Comparison of ENCODE assay signal across 8 cellular contexts in the genomic region with DNA sequence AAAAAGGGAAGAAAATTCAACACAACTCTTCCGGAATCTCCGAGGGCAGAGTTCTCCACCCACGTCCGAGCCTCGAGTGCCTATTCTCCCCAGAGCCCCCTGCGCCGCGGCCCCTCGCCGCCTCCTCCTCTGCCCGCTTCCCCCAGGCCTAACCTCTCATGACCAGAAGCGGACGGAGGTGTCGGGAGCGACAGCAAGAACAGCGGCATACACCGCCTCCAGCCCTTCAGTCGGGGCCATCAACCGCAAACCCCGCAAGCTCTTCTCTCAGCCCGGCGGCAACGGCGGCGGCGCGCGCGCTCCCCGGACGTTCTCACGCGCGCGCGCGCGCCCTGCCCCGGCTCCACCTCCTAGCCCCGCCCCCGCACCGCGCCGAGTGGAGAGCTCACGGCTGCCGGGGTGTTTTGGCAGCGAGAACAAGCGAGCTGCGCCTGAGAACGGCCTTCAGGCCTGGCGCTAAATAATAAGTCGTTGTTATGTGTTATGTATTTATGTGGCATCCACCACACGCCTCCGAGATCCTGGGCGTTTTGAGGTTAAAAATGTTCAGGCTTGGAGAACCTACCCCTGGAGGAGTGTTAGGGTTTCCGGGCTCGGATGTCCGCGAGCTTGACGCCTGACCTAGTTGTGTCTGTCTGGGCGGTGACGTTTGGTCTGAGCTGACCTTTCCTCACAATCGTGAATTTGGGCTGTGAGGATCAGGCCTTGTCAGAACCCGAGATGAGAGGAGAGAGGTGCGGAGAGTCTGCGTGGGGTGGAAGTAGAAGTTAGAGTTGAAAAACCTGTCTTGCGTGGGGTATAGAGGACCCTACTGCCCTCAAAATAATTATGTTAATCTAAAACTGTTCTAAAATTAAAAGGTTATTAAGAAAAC. TPM values are rescaled to one million over a fixed set of nuclear protein-coding genes. Genes with fewer than 3 reads are reported as not detected.
A peak's percentile ranks its signal among the peaks of the same experiment; 100 is the strongest.
DNase-seq lines count a peak whose midpoint lies in the region; ATAC-seq and TF ChIP-seq lines count a peak whose summit lies in the region.

A gene with protein sequence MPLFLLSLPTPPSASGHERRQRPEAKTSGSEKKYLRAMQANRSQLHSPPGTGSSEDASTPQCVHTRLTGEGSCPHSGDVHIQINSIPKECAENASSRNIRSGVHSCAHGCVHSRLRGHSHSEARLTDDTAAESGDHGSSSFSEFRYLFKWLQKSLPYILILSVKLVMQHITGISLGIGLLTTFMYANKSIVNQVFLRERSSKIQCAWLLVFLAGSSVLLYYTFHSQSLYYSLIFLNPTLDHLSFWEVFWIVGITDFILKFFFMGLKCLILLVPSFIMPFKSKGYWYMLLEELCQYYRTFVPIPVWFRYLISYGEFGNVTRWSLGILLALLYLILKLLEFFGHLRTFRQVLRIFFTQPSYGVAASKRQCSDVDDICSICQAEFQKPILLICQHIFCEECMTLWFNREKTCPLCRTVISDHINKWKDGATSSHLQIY (minus strand): TSS at position 286 of the 874 bp plus-strand sequence. CDS start 77 bp downstream, at position 209.

- no peaks in the 10 kb centered on the region for H3K79me2 ChIP-seq in OCI-LY3 (ENCODE audit: low read length)

- no peaks in the 10 kb centered on the region for H3K27me3 Mint-ChIP-seq in CD4-positive, CD25-positive, alpha-beta regulatory T cell

- H3K9me3 Mint-ChIP-seq in CD4-positive, CD25-positive, alpha-beta regulatory T cell: no peaks in the 10 kb centered on the region

- peak within 1 kb of the TSS; percentile 83 for H3K27ac ChIP-seq in CD4-positive, CD25-positive, alpha-beta regulatory T cell (ENCODE audit: insufficient read depth, low read length, poor library complexity, severe bottlenecking)
- H3K27ac ChIP-seq in OCI-LY3 (ENCODE audit: low read length): peak within 1 kb of the TSS; percentile 16; the same call in 1 of the 2 replicates
- H3K27ac ChIP-seq in mesodermal cell (ENCODE audit: low read depth, low read length, severe bottlenecking): peak within 1 kb of the TSS; percentile 68

- H3K36me3 Mint-ChIP-seq in CD4-positive, CD25-positive, alpha-beta regulatory T cell: no peaks in the 10 kb centered on the region

- peak within 1 kb of the TSS; percentile 94 to 99 (median 98) for H3K27ac Mint-ChIP-seq in CD4-positive, CD25-positive, alpha-beta regulatory T cell

- no peaks in the 10 kb centered on the region for H3K9me3 ChIP-seq in CD4-positive, CD25-positive, alpha-beta regulatory T cell (ENCODE audit: control insufficient read depth in 2 of 2, low read length in 2 of 2)
- H3K9me3 ChIP-seq in OCI-LY3 (ENCODE audit: insufficient read depth, low read length): no peaks in the 10 kb centered on the region
- no peaks in the 10 kb centered on the region for H3K9me3 ChIP-seq in mesodermal cell (ENCODE audit: control insufficient read depth, low read length)

- peak within 1 kb of the TSS; percentile 92 for H3K4me2 ChIP-seq in OCI-LY3 (ENCODE audit: low read length)

- H3K27me3 ChIP-seq in CD4-positive, CD25-positive, alpha-beta regulatory T cell (ENCODE audit: control insufficient read depth, insufficient read depth, low read length): no peaks in the 10 kb centered on the region
- peaks cover 2% of the 10 kb centered on the region; the same call in 1 of the 2 replicates for H3K27me3 ChIP-seq in OCI-LY3 (ENCODE audit: low read depth, low read length)

- whole genome bisulfite sequencing in mesodermal cell (ENCODE audit: insufficient coverage in 2 of 2), 2 experiments: 0% methylated on average over 37 to 51 of the region's 67 CpGs

- peak within 1 kb of the TSS; percentile 99 for H3K4me3 ChIP-seq in CD4-positive, CD25-positive, alpha-beta regulatory T cell (ENCODE audit: low read depth, low read length)
- peak within 1 kb of the TSS; percentile 87 for H3K4me3 ChIP-seq in OCI-LY3 (ENCODE audit: low read length)
- H3K4me3 ChIP-seq in mesodermal cell (ENCODE audit: extremely low read depth, insufficient read depth, low read length, poor library complexity, severe bottlenecking): peak within 1 kb of the TSS; percentile 71

- ATAC-seq in CD4-positive, CD25-positive, alpha-beta regulatory T cell (ENCODE audit: low read depth in 2 of 2): peak; percentile 91 to 93
- ATAC-seq in GM19467 (IDR thresholded peaks at IDR 0.05; ENCODE audit: unreplicated experiment): peak; percentile 81

- no peaks in the 10 kb centered on the region for H3K36me3 ChIP-seq in CD4-positive, CD25-positive, alpha-beta regulatory T cell (ENCODE audit: control insufficient read depth, insufficient read depth, low read length)
- peaks cover 2% of the 10 kb centered on the region for H3K36me3 ChIP-seq in OCI-LY3 (replicated peaks; ENCODE audit: low read depth, low read length)
- peaks cover 3% of the 10 kb centered on the region for H3K36me3 ChIP-seq in mesodermal cell (ENCODE audit: control insufficient read depth, insufficient read depth, low read length)

- peaks cover 12 to 29% (median 21%) of the 10 kb centered on the region in 4 donors for H3K4me1 Mint-ChIP-seq in CD4-positive, CD25-positive, alpha-beta regulatory T cell

- H3K4me3 Mint-ChIP-seq in CD4-positive, CD25-positive, alpha-beta regulatory T cell: peak within 1 kb of the TSS; percentile 92 to 99 (median 96)

- in situ Hi-C loops in endometrial microvascular endothelial cells (cut with HindIII; ENCODE audit: inconsistent ontology term, low pct_unique_long_range_greater_than_20kb, low sequenced_read_pairs): no loop called here

- H4K20me1 ChIP-seq in OCI-LY3 (ENCODE audit: insufficient read depth, low read length): no peaks in the 10 kb centered on the region

- H3K9ac ChIP-seq in OCI-LY3 (ENCODE audit: low read length): peak within 1 kb of the TSS; percentile 77

- peak; percentile 84 to 92 (median 88) for DNase-seq in CD4-positive, CD25-positive, alpha-beta regulatory T cell
- peak in 75 of 76 experiments; percentile 11 to 94 (median 78) for DNase-seq in HUDEP-2 (lab: John Stamatoyannopoulos, UW; ENCODE audit: unreplicated experiment in 76 of 76)
- peak; percentile 99 for DNase-seq in activated CD8-positive, alpha-beta memory T cell treated with anti-CD3 and anti-CD28 coated beads, Interleukin-2, amount 50 U/mL, for 48 hours
- DNase-seq in stimulated activated CD8-positive, alpha-beta memory T cell treated with anti-CD3 and anti-CD28 coated beads, Interleukin-15, amount 100 ng/mL, for 1 hour (ENCODE audit: low read depth): peak; percentile 82

- H3K4me1 ChIP-seq in CD4-positive, CD25-positive, alpha-beta regulatory T cell (ENCODE audit: control insufficient read depth, insufficient read depth, low read length, poor library complexity, severe bottlenecking): peaks cover 20% of the 10 kb centered on the region
- H3K4me1 ChIP-seq in OCI-LY3 (ENCODE audit: low read length) (no peaks in the 10 kb centered on the region), mesodermal cell (ENCODE audit: control insufficient read depth, insufficient read depth, low read length, poor library complexity, severe bottlenecking) (peaks cover 3% of the 10 kb centered on the region)

- no peak for TF ChIP-seq CTCF in OCI-LY3 (IDR thresholded peaks at IDR 0.05; ENCODE audit: low read depth, low read length)

- H2AFZ ChIP-seq in OCI-LY3 (ENCODE audit: low read depth, low read length): peak within 1 kb of the TSS; percentile 92

RNA-seq across cellular contexts. Expression of the gene that starts here (rescaled TPM):
- total RNA-seq in CD4-positive, CD25-positive, alpha-beta regulatory T cell: 27.0 TPM
- polyA plus RNA-seq in CD4-positive, CD25-positive, alpha-beta regulatory T cell: 10 to 100 TPM; 29.1 to 38.0 (median 30.5) TPM
- 11.8 TPM for total RNA-seq in endometrial microvascular endothelial cells (ENCODE audit: inconsistent ontology term)
- polyA plus RNA-seq in mesodermal cell (2013, experiment 1 of 2): 15.1 TPM
- polyA plus RNA-seq in mesodermal cell (2013, experiment 2 of 2): 16.3 TPM

Comparison
In these comparisons a context has a peak if more than half of its experiments do, and no peak if none do; other contexts are left out.
1. Peak in every context shown above with its lines: DNase-seq, ATAC-seq, H3K4me3 ChIP-seq and H3K27ac ChIP-seq.
2. H3K27ac ChIP-seq: peak in every context shown above with its lines; median percentile 83 in CD4-positive, CD25-positive, alpha-beta regulatory T cell; 68 in mesodermal cell; 16 in OCI-LY3.